Comparison of ENCODE assay signal across 1 cellular context in the genomic region with DNA sequence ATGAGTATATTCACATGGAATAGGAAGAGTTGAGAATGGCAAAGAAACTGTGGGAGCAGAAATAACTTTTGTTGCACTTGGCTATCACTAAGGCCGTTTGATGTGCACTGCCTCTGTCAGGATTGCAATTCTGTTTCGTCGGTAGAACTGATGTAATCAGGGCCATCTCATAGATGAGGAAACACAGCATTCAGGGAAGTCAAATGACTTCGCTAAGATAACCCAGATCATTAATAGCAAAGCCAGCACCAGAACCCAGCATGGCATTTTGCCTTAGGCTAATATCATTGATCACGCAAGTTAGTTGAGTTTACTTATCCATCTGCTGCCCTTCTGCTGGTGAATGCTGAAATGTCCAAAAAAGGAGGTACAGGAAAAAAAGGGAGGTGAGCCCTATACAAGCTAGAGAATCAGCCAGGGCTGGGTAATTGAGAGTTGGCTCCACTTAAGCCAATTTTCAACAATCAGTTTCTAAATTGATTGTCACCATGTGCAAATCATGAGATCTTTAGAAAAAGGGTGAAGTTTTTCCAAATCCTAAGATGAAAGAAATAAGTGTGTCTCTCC.
A peak's percentile ranks its signal among the peaks of the same experiment; 100 is the strongest.
TF ChIP-seq lines count a peak whose summit lies in the region.

No MANE protein-coding gene starts in this region.

TF ChIP-seq in K562, 482 proteins besides CTCF, POLR2A, EP300 and RAD21 (continued from another document and continues in another):
- TF ChIP-seq WHSC1 (IDR thresholded peaks at IDR 0.05; ENCODE audit: low read length) (no peak), PML (IDR thresholded peaks at IDR 0.05; ENCODE audit: low read length) (no peak), FOXJ2 (tag; IDR thresholded peaks at IDR 0.05) (0 out of 2 replicates have a peak, but pooled peaks have one; percentile 42), MLLT1 (IDR thresholded peaks at IDR 0.05) (no peak), TCF15 (CRISPR knock-in tag; IDR thresholded peaks at IDR 0.05) (no peak), HDAC8 (tag; IDR thresholded peaks at IDR 0.05) (no peak), ZNF280B (CRISPR knock-in tag; IDR thresholded peaks at IDR 0.05) (no peak), ZNF3 (CRISPR knock-in tag; IDR thresholded peaks at IDR 0.05) (no peak), POLR2H (tag; IDR thresholded peaks at IDR 0.05; ENCODE audit: low read depth) (no peak), CSDE1 (IDR thresholded peaks at IDR 0.05) (no peak), ZNF143 (CRISPR knock-in tag; IDR thresholded peaks at IDR 0.05) (no peak), ZNF518B (CRISPR knock-in tag; IDR thresholded peaks at IDR 0.05) (no peak), TRIM24 (IDR thresholded peaks at IDR 0.05) (peak in 1 of 2 experiments; percentile 78; a peak in 1 of 4 replicates), PTRF (tag; IDR thresholded peaks at IDR 0.05) (no peak), TEAD2 (tag; IDR thresholded peaks at IDR 0.05) (no peak), CBX2 (IDR thresholded peaks at IDR 0.05; ENCODE audit: insufficient read depth, low read length, poor library complexity, severe bottlenecking) (no peak), ETV1 (tag; conservative IDR thresholded peaks at IDR 0.05; ENCODE audit: low read depth) (no peak), U2AF2 (optimal IDR thresholded peaks at IDR 0.05; ENCODE audit: low read depth, low read length) (no peak), HSF4 (CRISPR knock-in tag; IDR thresholded peaks at IDR 0.05; ENCODE audit: borderline replicate concordance) (no peak), SMAD3 (CRISPR knock-in tag; conservative IDR thresholded peaks at IDR 0.05) (no peak), ASH1L (IDR thresholded peaks at IDR 0.05; ENCODE audit: borderline replicate concordance, low read depth, partially characterized antibody) (no peak), FOSL1 (tag; conservative IDR thresholded peaks at IDR 0.05) (no peak), HNRNPUL1 (IDR thresholded peaks at IDR 0.05; ENCODE audit: low read length) (no peak), SNIP1 (IDR thresholded peaks at IDR 0.05; ENCODE audit: low read depth) (no peak), CREB3 (tag; conservative IDR thresholded peaks at IDR 0.05; ENCODE audit: low read depth) (no peak), TFAP4 (CRISPR knock-in tag; IDR thresholded peaks at IDR 0.05; ENCODE audit: borderline replicate concordance) (no peak), CBX8 (IDR thresholded peaks at IDR 0.05; ENCODE audit: borderline replicate concordance, extremely low read depth, low read depth, low read length, poor library complexity, severe bottlenecking) (no peak), TAF7 (tag; IDR thresholded peaks at IDR 0.05) (no peak), ZNF175 (CRISPR knock-in tag; IDR thresholded peaks at IDR 0.05; ENCODE audit: low read depth) (peak; percentile 72), HMBOX1 (IDR thresholded peaks at IDR 0.05) (no peak), ZNF134 (CRISPR knock-in tag; conservative IDR thresholded peaks at IDR 0.05) (no peak), NR0B1 (IDR thresholded peaks at IDR 0.05; ENCODE audit: partially characterized antibody) (no peak)
- TF ChIP-seq, protein P1, sequence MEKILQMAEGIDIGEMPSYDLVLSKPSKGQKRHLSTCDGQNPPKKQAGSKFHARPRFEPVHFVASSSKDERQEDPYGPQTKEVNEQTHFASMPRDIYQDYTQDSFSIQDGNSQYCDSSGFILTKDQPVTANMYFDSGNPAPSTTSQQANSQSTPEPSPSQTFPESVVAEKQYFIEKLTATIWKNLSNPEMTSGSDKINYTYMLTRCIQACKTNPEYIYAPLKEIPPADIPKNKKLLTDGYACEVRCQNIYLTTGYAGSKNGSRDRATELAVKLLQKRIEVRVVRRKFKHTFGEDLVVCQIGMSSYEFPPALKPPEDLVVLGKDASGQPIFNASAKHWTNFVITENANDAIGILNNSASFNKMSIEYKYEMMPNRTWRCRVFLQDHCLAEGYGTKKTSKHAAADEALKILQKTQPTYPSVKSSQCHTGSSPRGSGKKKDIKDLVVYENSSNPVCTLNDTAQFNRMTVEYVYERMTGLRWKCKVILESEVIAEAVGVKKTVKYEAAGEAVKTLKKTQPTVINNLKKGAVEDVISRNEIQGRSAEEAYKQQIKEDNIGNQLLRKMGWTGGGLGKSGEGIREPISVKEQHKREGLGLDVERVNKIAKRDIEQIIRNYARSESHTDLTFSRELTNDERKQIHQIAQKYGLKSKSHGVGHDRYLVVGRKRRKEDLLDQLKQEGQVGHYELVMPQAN (IDR thresholded peaks at IDR 0.05; ENCODE audit: borderline replicate concordance): no peak
- TF ChIP-seq, protein P2, sequence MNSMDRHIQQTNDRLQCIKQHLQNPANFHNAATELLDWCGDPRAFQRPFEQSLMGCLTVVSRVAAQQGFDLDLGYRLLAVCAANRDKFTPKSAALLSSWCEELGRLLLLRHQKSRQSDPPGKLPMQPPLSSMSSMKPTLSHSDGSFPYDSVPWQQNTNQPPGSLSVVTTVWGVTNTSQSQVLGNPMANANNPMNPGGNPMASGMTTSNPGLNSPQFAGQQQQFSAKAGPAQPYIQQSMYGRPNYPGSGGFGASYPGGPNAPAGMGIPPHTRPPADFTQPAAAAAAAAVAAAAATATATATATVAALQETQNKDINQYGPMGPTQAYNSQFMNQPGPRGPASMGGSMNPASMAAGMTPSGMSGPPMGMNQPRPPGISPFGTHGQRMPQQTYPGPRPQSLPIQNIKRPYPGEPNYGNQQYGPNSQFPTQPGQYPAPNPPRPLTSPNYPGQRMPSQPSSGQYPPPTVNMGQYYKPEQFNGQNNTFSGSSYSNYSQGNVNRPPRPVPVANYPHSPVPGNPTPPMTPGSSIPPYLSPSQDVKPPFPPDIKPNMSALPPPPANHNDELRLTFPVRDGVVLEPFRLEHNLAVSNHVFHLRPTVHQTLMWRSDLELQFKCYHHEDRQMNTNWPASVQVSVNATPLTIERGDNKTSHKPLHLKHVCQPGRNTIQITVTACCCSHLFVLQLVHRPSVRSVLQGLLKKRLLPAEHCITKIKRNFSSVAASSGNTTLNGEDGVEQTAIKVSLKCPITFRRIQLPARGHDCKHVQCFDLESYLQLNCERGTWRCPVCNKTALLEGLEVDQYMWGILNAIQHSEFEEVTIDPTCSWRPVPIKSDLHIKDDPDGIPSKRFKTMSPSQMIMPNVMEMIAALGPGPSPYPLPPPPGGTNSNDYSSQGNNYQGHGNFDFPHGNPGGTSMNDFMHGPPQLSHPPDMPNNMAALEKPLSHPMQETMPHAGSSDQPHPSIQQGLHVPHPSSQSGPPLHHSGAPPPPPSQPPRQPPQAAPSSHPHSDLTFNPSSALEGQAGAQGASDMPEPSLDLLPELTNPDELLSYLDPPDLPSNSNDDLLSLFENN (IDR thresholded peaks at IDR 0.05; ENCODE audit: low read depth in 2 of 2, low read length in 2 of 2): no peak
- TF ChIP-seq, protein P3, sequence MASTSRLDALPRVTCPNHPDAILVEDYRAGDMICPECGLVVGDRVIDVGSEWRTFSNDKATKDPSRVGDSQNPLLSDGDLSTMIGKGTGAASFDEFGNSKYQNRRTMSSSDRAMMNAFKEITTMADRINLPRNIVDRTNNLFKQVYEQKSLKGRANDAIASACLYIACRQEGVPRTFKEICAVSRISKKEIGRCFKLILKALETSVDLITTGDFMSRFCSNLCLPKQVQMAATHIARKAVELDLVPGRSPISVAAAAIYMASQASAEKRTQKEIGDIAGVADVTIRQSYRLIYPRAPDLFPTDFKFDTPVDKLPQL (IDR thresholded peaks at IDR 0.05; ENCODE audit: extremely low read depth, insufficient read length): no peak
- TF ChIP-seq, protein P4, sequence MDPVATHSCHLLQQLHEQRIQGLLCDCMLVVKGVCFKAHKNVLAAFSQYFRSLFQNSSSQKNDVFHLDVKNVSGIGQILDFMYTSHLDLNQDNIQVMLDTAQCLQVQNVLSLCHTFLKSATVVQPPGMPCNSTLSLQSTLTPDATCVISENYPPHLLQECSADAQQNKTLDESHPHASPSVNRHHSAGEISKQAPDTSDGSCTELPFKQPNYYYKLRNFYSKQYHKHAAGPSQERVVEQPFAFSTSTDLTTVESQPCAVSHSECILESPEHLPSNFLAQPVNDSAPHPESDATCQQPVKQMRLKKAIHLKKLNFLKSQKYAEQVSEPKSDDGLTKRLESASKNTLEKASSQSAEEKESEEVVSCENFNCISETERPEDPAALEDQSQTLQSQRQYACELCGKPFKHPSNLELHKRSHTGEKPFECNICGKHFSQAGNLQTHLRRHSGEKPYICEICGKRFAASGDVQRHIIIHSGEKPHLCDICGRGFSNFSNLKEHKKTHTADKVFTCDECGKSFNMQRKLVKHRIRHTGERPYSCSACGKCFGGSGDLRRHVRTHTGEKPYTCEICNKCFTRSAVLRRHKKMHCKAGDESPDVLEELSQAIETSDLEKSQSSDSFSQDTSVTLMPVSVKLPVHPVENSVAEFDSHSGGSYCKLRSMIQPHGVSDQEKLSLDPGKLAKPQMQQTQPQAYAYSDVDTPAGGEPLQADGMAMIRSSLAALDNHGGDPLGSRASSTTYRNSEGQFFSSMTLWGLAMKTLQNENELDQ (CRISPR knock-in tag; IDR thresholded peaks at IDR 0.05; ENCODE audit: borderline replicate concordance): no peak
